Comparison of ENCODE assay signal across 21 cellular contexts in the genomic region with DNA sequence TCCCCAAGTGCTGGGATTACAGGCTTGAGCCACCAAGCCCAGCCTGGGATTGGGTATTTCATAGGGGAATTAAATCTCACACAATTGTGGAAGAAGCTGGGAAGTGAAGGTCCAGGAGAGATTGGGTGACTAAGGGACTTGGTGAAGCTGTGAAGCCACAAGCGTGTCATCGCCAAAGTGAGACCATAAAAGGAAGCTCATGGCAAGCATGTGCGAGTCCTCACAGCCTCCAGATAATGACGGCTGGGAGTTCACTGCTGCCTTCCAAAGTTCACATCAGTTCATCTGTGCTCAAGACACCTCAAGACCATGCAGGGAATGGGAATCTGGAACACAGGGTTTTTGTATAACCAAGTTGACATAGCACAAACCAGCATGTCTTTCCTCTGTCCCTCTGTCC.
"Had no signal": no experiment of that assay in that cellular context is flagged by ENCODE, and none has a peak within 500 bp of the region (broad histone marks: within the 10 kb centered on the region; RNA-seq: fewer than 3 reads in every experiment).

No MANE protein-coding gene starts in this region.

- DNase-seq: activated CD4-positive, alpha-beta T cell treated with anti-CD3 and anti-CD28 coated beads for 4 hours; activated CD4-positive, alpha-beta T cell treated with anti-CD3 and anti-CD28 coated beads, Interleukin-2, amount 50 U/mL, for 48 hours; activated CD4-positive, CD25-positive, alpha-beta regulatory T cell; activated CD8-positive, alpha-beta memory T cell treated with anti-CD3 and anti-CD28 coated beads, Interleukin-2, amount 50 U/mL, for 48 hours; activated naive CD4-positive, alpha-beta T cell; activated T-cell treated with anti-CD3 and anti-CD28 coated beads, Interleukin-2, amount 50 U/mL, for 4 hours; adrenal gland; brain microvascular endothelial cell; effector memory CD4-positive, alpha-beta T cell; islet precursor cell; left colon; lower lobe of right lung; mesendoderm; naive thymus-derived CD8-positive, alpha-beta T cell; stimulated activated CD4-positive, alpha-beta T cell treated with anti-CD3 and anti-CD28 coated beads, Interleukin-4, amount 100 ng/mL, for 24 hours; stimulated activated naive CD8-positive, alpha-beta T cell treated with anti-CD3 and anti-CD28 coated beads, Interleukin-15, Interleukin-2, amounts not matched to agents 100 U/mL and 50 U/mL, for 24 hours; upper lobe of left lung had no signal

- ATAC-seq: activated T-cell treated with anti-CD3 and anti-CD28 coated beads, Interleukin-2, amount 50 U/mL, for 4 hours; esophagus mucosa; gastroesophageal sphincter; left colon; lower lobe of right lung; naive thymus-derived CD8-positive, alpha-beta T cell; stimulated activated naive CD8-positive, alpha-beta T cell treated with anti-CD3 and anti-CD28 coated beads, Interleukin-15, Interleukin-2, amounts not matched to agents 100 U/mL and 50 U/mL, for 24 hours had no signal

- H3K4me3 ChIP-seq: adrenal gland, ascending aorta, gastroesophageal sphincter, heart left ventricle, lower lobe of right lung, upper lobe of left lung had no signal

- H3K4me1 ChIP-seq: adrenal gland, ascending aorta, gastroesophageal sphincter, lower lobe of right lung, upper lobe of left lung had no signal

- H3K36me3 ChIP-seq: adrenal gland, ascending aorta, brain microvascular endothelial cell, gastroesophageal sphincter, heart left ventricle, lower lobe of right lung, upper lobe of left lung had no signal

- H3K9me3 ChIP-seq: adrenal gland, ascending aorta, gastroesophageal sphincter, upper lobe of left lung had no signal

- H3K27me3 ChIP-seq: adrenal gland, ascending aorta, brain microvascular endothelial cell, gastroesophageal sphincter, heart left ventricle, upper lobe of left lung had no signal

- H3K27ac ChIP-seq: adrenal gland, ascending aorta, brain microvascular endothelial cell, gastroesophageal sphincter, heart left ventricle, lower lobe of right lung, upper lobe of left lung had no signal
